ENCODE assay signal across 12 cellular contexts in genomic region chr2:208319403-208319802, GRCh38. TPM values are rescaled to one million over a fixed set of nuclear protein-coding genes. Genes with fewer than 3 reads are reported as not detected.
DNase-seq lines count a peak whose midpoint lies in the region; ATAC-seq and TF ChIP-seq lines count a peak whose summit lies in the region.
"Had no signal": no experiment of that assay in that cellular context is flagged by ENCODE, and none has a peak within 500 bp of the region (broad histone marks: within the 10 kb centered on the region; RNA-seq: fewer than 3 reads in every experiment).

No MANE protein-coding gene starts in this region.

- H3K4me1 ChIP-seq in BLaER1: peaks cover 63% of the 10 kb centered on the region

- H3K4me3 Mint-ChIP-seq in natural killer cell: no peak overlapping the region
- no peak overlapping the region for H3K4me3 Mint-ChIP-seq in activated CD8-positive, alpha-beta memory T cell treated with anti-CD3 and anti-CD28 coated beads, Interleukin-2, amount 10 ng/mL, durations not matched to agents 7 days and 5 days

- intact Hi-C loops in sciatic nerve (cut with DNase I): no loop called here
- intact Hi-C loops in natural killer cell (cut with micrococcal nuclease): no loop called here

- no peaks in the 10 kb centered on the region for H3K27me3 Mint-ChIP-seq in natural killer cell (ENCODE audit: low read depth in 2 of 2)
- no peaks in the 10 kb centered on the region for H3K27me3 Mint-ChIP-seq in activated CD8-positive, alpha-beta memory T cell treated with anti-CD3 and anti-CD28 coated beads, Interleukin-2, amount 10 ng/mL, durations not matched to agents 7 days and 5 days

- peak; percentile 41 for ATAC-seq in GM21360 (IDR thresholded peaks at IDR 0.05; ENCODE audit: unreplicated experiment)
- peak; percentile 18 for ATAC-seq in HG03575 (IDR thresholded peaks at IDR 0.05; ENCODE audit: extremely low read depth, insufficient number of reproducible peaks, low FRiP score, unreplicated experiment)
- ATAC-seq in sciatic nerve: no peak
- ATAC-seq in natural killer cell: no peak
- ATAC-seq in activated CD8-positive, alpha-beta memory T cell treated with anti-CD3 and anti-CD28 coated beads, Interleukin-2, amount 10 ng/mL, durations not matched to agents 7 days and 5 days: no peak

- no peaks in the 10 kb centered on the region for H3K9me3 Mint-ChIP-seq in natural killer cell
- H3K9me3 Mint-ChIP-seq in activated CD8-positive, alpha-beta memory T cell treated with anti-CD3 and anti-CD28 coated beads, Interleukin-2, amount 10 ng/mL, durations not matched to agents 7 days and 5 days (ENCODE audit: low read depth): no peaks in the 10 kb centered on the region

- H3K27ac Mint-ChIP-seq in natural killer cell: no peak overlapping the region
- H3K27ac Mint-ChIP-seq in activated CD8-positive, alpha-beta memory T cell treated with anti-CD3 and anti-CD28 coated beads, Interleukin-2, amount 10 ng/mL, durations not matched to agents 7 days and 5 days: no peak overlapping the region

- H3K36me3 ChIP-seq in BLaER1 (peaks cover 35% of the 10 kb centered on the region), kidney epithelial cell (ENCODE audit: control insufficient read depth, insufficient read depth, low read length) (no peaks in the 10 kb centered on the region)

- peak overlapping the region; percentile 92 for H3K4me2 ChIP-seq in BLaER1

- H3K4me3 ChIP-seq in BLaER1 (peak overlapping the region; percentile 33; the same call in 1 of the 2 replicates), kidney epithelial cell (ENCODE audit: low read depth, low read length) (no peak overlapping the region)

- DNase-seq in kidney epithelial cell (ENCODE audit: low read depth) (peak; percentile 1), sciatic nerve (ENCODE audit: low spot score) (no peak), cerebellum (ENCODE audit: low spot score) (no peak), natural killer cell (no peak)
- DNase-seq in activated CD8-positive, alpha-beta memory T cell treated with anti-CD3 and anti-CD28 coated beads, Interleukin-2, amount 10 ng/mL, durations not matched to agents 7 days and 5 days: no peak
- DNase-seq: amniotic stem cell, DMS79, NCI-H1417 had no signal

- H3K27ac ChIP-seq in BLaER1: peak overlapping the region; percentile 74
- H3K27ac ChIP-seq: epithelial cell of prostate had no signal

- TF ChIP-seq CTCF in kidney epithelial cell (IDR thresholded peaks at IDR 0.05; ENCODE audit: insufficient read depth, low read length, poor library complexity, severe bottlenecking) (no peak), natural killer cell (IDR thresholded peaks at IDR 0.05) (no peak)

- H4K20me1 ChIP-seq in BLaER1: no peaks in the 10 kb centered on the region

- no peaks in the 10 kb centered on the region for H3K4me1 Mint-ChIP-seq in natural killer cell
- peaks cover 10% of the 10 kb centered on the region for H3K4me1 Mint-ChIP-seq in activated CD8-positive, alpha-beta memory T cell treated with anti-CD3 and anti-CD28 coated beads, Interleukin-2, amount 10 ng/mL, durations not matched to agents 7 days and 5 days

- CTCF ChIA-PET in activated CD8-positive, alpha-beta memory T cell treated with anti-CD3 and anti-CD28 coated beads, Interleukin-2, amount 10 ng/mL, durations not matched to agents 7 days and 5 days (lab: Charles Lee): no interaction called here

- no peaks in the 10 kb centered on the region for H3K36me3 Mint-ChIP-seq in natural killer cell
- peaks cover 51% of the 10 kb centered on the region for H3K36me3 Mint-ChIP-seq in activated CD8-positive, alpha-beta memory T cell treated with anti-CD3 and anti-CD28 coated beads, Interleukin-2, amount 10 ng/mL, durations not matched to agents 7 days and 5 days

- peaks cover 5% of the 10 kb centered on the region; the same call in 1 of the 2 replicates for H3K9me3 ChIP-seq in BLaER1

- no peaks in the 10 kb centered on the region for H3K27me3 ChIP-seq in BLaER1
- no peaks in the 10 kb centered on the region for H3K27me3 ChIP-seq in kidney epithelial cell (ENCODE audit: control insufficient read depth, insufficient read depth, low read length)

- H3K9ac ChIP-seq in BLaER1: peak overlapping the region; percentile 64

RNA-seq across cellular contexts. Expression of gene PIKFYVE, which starts 53.3 kb away (rescaled TPM):
- total RNA-seq in kidney epithelial cell (24.2 and 29.1 TPM in 2 replicates), sciatic nerve (59.0 TPM), cerebellum (39.3 TPM), natural killer cell (10 to 100 TPM; 38.9 to 48.7 (median 39.2) TPM)
- 10 to 100 TPM; 27.3 to 32.6 TPM for total RNA-seq in activated CD8-positive, alpha-beta memory T cell treated with anti-CD3 and anti-CD28 coated beads, Interleukin-2, amount 10 ng/mL, durations not matched to agents 7 days and 5 days

Comparison
In these comparisons a context has a peak if more than half of its experiments do, and no peak if none do; other contexts are left out.
1. ATAC-seq: peak in GM21360 (single experiment) and HG03575 (single experiment); none in sciatic nerve (single experiment), natural killer cell (0 of 3) and activated CD8-positive, alpha-beta memory T cell treated with anti-CD3 and anti-CD28 coated beads, Interleukin-2, amount 10 ng/mL, durations not matched to agents 7 days and 5 days (single experiment).